Comparison of ENCODE assay signal across 1 cellular context in genomic region chr4:48268956-48269860, GRCh38.
A peak's percentile ranks its signal among the peaks of the same experiment; 100 is the strongest.
TF ChIP-seq lines count a peak whose summit lies in the region.

Gene TEC (minus strand): TSS chr4:48269838. CDS start chr4:48228614, 41,224 bp downstream.

TF ChIP-seq in GM12878, 131 proteins besides CTCF, POLR2A, EP300 and RAD21 (continued from another document):
- TF ChIP-seq ZNF687 (IDR thresholded peaks at IDR 0.05) = no peak
- no peak for TF ChIP-seq BCL11A (IDR thresholded peaks at IDR 0.05; ENCODE audit: low read depth, low read length)
- peak; percentile 30 for TF ChIP-seq DPF2 (IDR thresholded peaks at IDR 0.05)
- TF ChIP-seq SMAD5 (IDR thresholded peaks at IDR 0.05; ENCODE audit: low read depth) = no peak
- peak; percentile 23; the same call in 1 of the 2 replicates for TF ChIP-seq SIN3A (IDR thresholded peaks at IDR 0.05; ENCODE audit: low read depth, low read length)
- TF ChIP-seq TARDBP (IDR thresholded peaks at IDR 0.05; ENCODE audit: borderline replicate concordance) = no peak
- no peak for TF ChIP-seq ZNF622 (IDR thresholded peaks at IDR 0.05)
- TF ChIP-seq MYB (IDR thresholded peaks at IDR 0.05; ENCODE audit: borderline replicate concordance, low read depth, low read length) = no peak
- TF ChIP-seq E2F4 (IDR thresholded peaks at IDR 0.05; ENCODE audit: low read depth, low read length) = 0 out of 2 replicates have a peak, but pooled peaks have one; percentile 24
- TF ChIP-seq LARP7 (IDR thresholded peaks at IDR 0.05) = peak; percentile 70; the same call in 1 of the 2 replicates
- no peak for TF ChIP-seq EED (IDR thresholded peaks at IDR 0.05; ENCODE audit: low read depth)
- TF ChIP-seq NR2C1 (IDR thresholded peaks at IDR 0.05) = peak; percentile 57
